Comparison of ENCODE assay signal across 35 cellular contexts in the genomic region with DNA sequence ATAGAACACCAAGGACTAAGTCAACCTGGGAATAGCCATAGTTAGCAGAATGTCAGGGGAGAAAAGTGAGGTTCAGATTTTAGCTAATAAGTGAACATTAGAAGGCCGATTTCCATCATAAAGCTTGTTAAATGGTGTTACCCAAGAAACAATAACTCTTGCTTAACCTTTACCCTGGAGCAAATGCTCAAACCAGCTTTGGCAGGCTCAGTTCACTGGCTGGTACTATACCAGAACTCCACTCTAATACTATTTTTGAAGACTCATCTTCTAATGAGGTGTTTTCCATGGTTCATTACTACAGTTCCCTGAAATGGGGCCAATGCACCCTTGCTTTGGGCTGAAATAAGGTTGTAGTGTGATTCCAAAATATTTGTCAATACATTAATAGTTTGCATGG.
"Had no signal": no experiment of that assay in that cellular context is flagged by ENCODE, and none has a peak within 500 bp of the region (broad histone marks: within the 10 kb centered on the region; RNA-seq: fewer than 3 reads in every experiment).

No MANE protein-coding gene starts in this region.

- H3K9me3 ChIP-seq: adrenal gland, body of pancreas, gastroesophageal sphincter, heart right ventricle had no signal

- H3K27me3 ChIP-seq: adrenal gland, body of pancreas, gastroesophageal sphincter, heart right ventricle had no signal

- ATAC-seq: activated CD4-positive, alpha-beta T cell treated with anti-CD3 and anti-CD28 coated beads for 36 hours; activated CD8-positive, alpha-beta memory T cell treated with anti-CD3 and anti-CD28 coated beads, Interleukin-2, amount 10 ng/mL, durations not matched to agents 7 days and 5 days; activated CD8-positive, alpha-beta T cell treated with anti-CD3 and anti-CD28 coated beads, Interleukin-2, amount 10 ng/mL, durations not matched to agents 7 days and 5 days; activated naive CD8-positive, alpha-beta T cell treated with anti-CD3 and anti-CD28 coated beads, Interleukin-2, amount 50 U/mL, for 24 hours; body of pancreas; effector memory CD8-positive, alpha-beta T cell; gastroesophageal sphincter; heart right ventricle; T-helper 17 cell had no signal

- FAIRE-seq: colon had no signal

- H3K4me3 Mint-ChIP-seq: activated CD4-positive, alpha-beta memory T cell treated with anti-CD3 and anti-CD28 coated beads for 36 hours; activated CD4-positive, alpha-beta T cell treated with anti-CD3 and anti-CD28 coated beads for 36 hours; activated CD4-positive, alpha-beta T cell treated with anti-CD3 and anti-CD28 coated beads, Interleukin-2, amount 10 ng/mL, durations not matched to agents 24 days and 14 days; activated CD8-positive, alpha-beta memory T cell treated with anti-CD3 and anti-CD28 coated beads, Interleukin-2, amount 10 ng/mL, durations not matched to agents 7 days and 5 days; activated CD8-positive, alpha-beta T cell treated with anti-CD3 and anti-CD28 coated beads, Interleukin-2, amount 10 ng/mL, durations not matched to agents 7 days and 5 days; activated naive CD4-positive, alpha-beta T cell treated with anti-CD3 and anti-CD28 coated beads for 36 hours; activated naive CD4-positive, alpha-beta T cell treated with anti-CD3 and anti-CD28 coated beads, Interleukin-2, amount 50 U/mL, for 24 hours; activated naive CD8-positive, alpha-beta T cell treated with anti-CD3 and anti-CD28 coated beads for 36 hours; activated naive CD8-positive, alpha-beta T cell treated with anti-CD3 and anti-CD28 coated beads, Interleukin-2, amount 50 U/mL, for 24 hours; activated T-helper 1 cell treated with anti-CD3 and anti-CD28 coated beads, Interleukin-12 subunit alpha, Interleukin-12 subunit beta, Interleukin-2, Interleukin-4 antibody, amounts not matched to agents 30 ng/mL and 10 ng/mL and 1 ng/mL, durations not matched to agents 14 hours and 24 hours and 36 hours; effector memory CD8-positive, alpha-beta T cell; T-helper 17 cell; T-helper 2 cell treated with Interferon-gamma antibody and Interleukin-4, amounts not matched to agents 5 μg/mL and 100 μg/mL, for 36 hours had no signal

- H3K9me3 Mint-ChIP-seq: activated CD4-positive, alpha-beta memory T cell treated with anti-CD3 and anti-CD28 coated beads for 36 hours; activated CD4-positive, alpha-beta T cell treated with anti-CD3 and anti-CD28 coated beads, Interleukin-2, amount 10 ng/mL, durations not matched to agents 24 days and 14 days; activated naive CD4-positive, alpha-beta T cell treated with anti-CD3 and anti-CD28 coated beads for 36 hours; activated naive CD4-positive, alpha-beta T cell treated with anti-CD3 and anti-CD28 coated beads, Interleukin-2, amount 50 U/mL, for 24 hours; activated naive CD8-positive, alpha-beta T cell treated with anti-CD3 and anti-CD28 coated beads for 36 hours; activated naive CD8-positive, alpha-beta T cell treated with anti-CD3 and anti-CD28 coated beads, Interleukin-2, amount 50 U/mL, for 24 hours; activated T-helper 1 cell treated with anti-CD3 and anti-CD28 coated beads, Interleukin-12 subunit alpha, Interleukin-12 subunit beta, Interleukin-2, Interleukin-4 antibody, amounts not matched to agents 30 ng/mL and 10 ng/mL and 1 ng/mL, durations not matched to agents 14 hours and 24 hours and 36 hours; activated T-helper 2 cell treated with anti-CD3 and anti-CD28 coated beads, Interferon-gamma antibody, Interleukin-2, Interleukin-4, amounts not matched to agents 10 μg/mL and 5 μg/mL and 100 μg/mL, durations not matched to agents 14 hours and 24 hours and 36 hours; effector memory CD8-positive, alpha-beta T cell; T-helper 2 cell treated with Interferon-gamma antibody and Interleukin-4, amounts not matched to agents 5 μg/mL and 100 μg/mL, for 36 hours had no signal

- H3K27ac ChIP-seq: adrenal gland, body of pancreas, epithelial cell of prostate, gastroesophageal sphincter, heart right ventricle had no signal

- H3K27me3 Mint-ChIP-seq: activated CD4-positive, alpha-beta memory T cell treated with anti-CD3 and anti-CD28 coated beads for 36 hours; activated CD4-positive, alpha-beta T cell treated with anti-CD3 and anti-CD28 coated beads for 36 hours; activated naive CD4-positive, alpha-beta T cell treated with anti-CD3 and anti-CD28 coated beads, Interleukin-2, amount 50 U/mL, for 24 hours; activated naive CD8-positive, alpha-beta T cell treated with anti-CD3 and anti-CD28 coated beads for 36 hours; activated naive CD8-positive, alpha-beta T cell treated with anti-CD3 and anti-CD28 coated beads, Interleukin-2, amount 50 U/mL, for 24 hours; effector memory CD8-positive, alpha-beta T cell; T-helper 17 cell had no signal

- H3K36me3 ChIP-seq: adrenal gland, gastroesophageal sphincter, heart right ventricle had no signal

- H3K4me3 ChIP-seq: adrenal gland, body of pancreas, gastroesophageal sphincter, heart right ventricle had no signal

- H3K27ac Mint-ChIP-seq: activated CD4-positive, alpha-beta memory T cell treated with anti-CD3 and anti-CD28 coated beads for 36 hours; activated CD4-positive, alpha-beta T cell treated with anti-CD3 and anti-CD28 coated beads for 36 hours; activated CD4-positive, alpha-beta T cell treated with anti-CD3 and anti-CD28 coated beads, Interleukin-2, amount 10 ng/mL, durations not matched to agents 24 days and 14 days; activated CD8-positive, alpha-beta memory T cell treated with anti-CD3 and anti-CD28 coated beads, Interleukin-2, amount 10 ng/mL, durations not matched to agents 7 days and 5 days; activated CD8-positive, alpha-beta T cell treated with anti-CD3 and anti-CD28 coated beads, Interleukin-2, amount 10 ng/mL, durations not matched to agents 7 days and 5 days; activated naive CD4-positive, alpha-beta T cell treated with anti-CD3 and anti-CD28 coated beads for 36 hours; activated naive CD4-positive, alpha-beta T cell treated with anti-CD3 and anti-CD28 coated beads, Interleukin-2, amount 50 U/mL, for 24 hours; activated naive CD8-positive, alpha-beta T cell treated with anti-CD3 and anti-CD28 coated beads for 36 hours; activated naive CD8-positive, alpha-beta T cell treated with anti-CD3 and anti-CD28 coated beads, Interleukin-2, amount 50 U/mL, for 24 hours; activated T-helper 1 cell treated with anti-CD3 and anti-CD28 coated beads, Interleukin-12 subunit alpha, Interleukin-12 subunit beta, Interleukin-2, Interleukin-4 antibody, amounts not matched to agents 30 ng/mL and 10 ng/mL and 1 ng/mL, durations not matched to agents 14 hours and 24 hours and 36 hours; activated T-helper 2 cell treated with anti-CD3 and anti-CD28 coated beads, Interferon-gamma antibody, Interleukin-2, Interleukin-4, amounts not matched to agents 10 μg/mL and 5 μg/mL and 100 μg/mL, durations not matched to agents 14 hours and 24 hours and 36 hours; T-helper 17 cell; T-helper 2 cell treated with Interferon-gamma antibody and Interleukin-4, amounts not matched to agents 5 μg/mL and 100 μg/mL, for 36 hours had no signal

- DNase-seq: activated CD4-positive, alpha-beta memory T cell treated with anti-CD3 and anti-CD28 coated beads for 36 hours; activated CD4-positive, alpha-beta T cell treated with anti-CD3 and anti-CD28 coated beads for 36 hours; activated CD4-positive, alpha-beta T cell treated with anti-CD3 and anti-CD28 coated beads, Interleukin-2, amount 10 ng/mL, durations not matched to agents 24 days and 14 days; activated CD4-positive, CD25-positive, alpha-beta regulatory T cell; activated CD4-positive, CD25-positive, alpha-beta regulatory T cell treated with anti-CD3 and anti-CD28 coated beads, Interleukin-2, amount 50 U/mL, for 72 hours; activated CD8-positive, alpha-beta memory T cell treated with anti-CD3 and anti-CD28 coated beads, Interleukin-2, amount 10 ng/mL, durations not matched to agents 7 days and 5 days; activated CD8-positive, alpha-beta memory T cell treated with anti-CD3 and anti-CD28 coated beads, Interleukin-2, amount 50 U/mL, for 4 hours; activated CD8-positive, alpha-beta T cell treated with anti-CD3 and anti-CD28 coated beads, Interleukin-2, amount 10 ng/mL, durations not matched to agents 7 days and 5 days; activated effector memory CD4-positive, alpha-beta T cell treated with anti-CD3 and anti-CD28 coated beads, Interleukin-2, amount 50 U/mL, for 16 hours; activated naive CD4-positive, alpha-beta T cell treated with anti-CD3 and anti-CD28 coated beads for 36 hours; activated naive CD8-positive, alpha-beta T cell treated with anti-CD3 and anti-CD28 coated beads for 36 hours; activated naive CD8-positive, alpha-beta T cell treated with anti-CD3 and anti-CD28 coated beads, Interleukin-2, amount 50 U/mL, for 24 hours; activated T-cell treated with anti-CD3 and anti-CD28 coated beads, Interleukin-2, amount 50 U/mL, for 1 hour; activated T-cell treated with anti-CD3 and anti-CD28 coated beads, Interleukin-2, amount 50 U/mL, for 48 hours; adrenal gland; amygdala; aorta; body of pancreas; caudate nucleus; cortex of kidney; dermis blood vessel endothelial cell; effector CD4-positive, alpha-beta T cell; effector memory CD8-positive, alpha-beta T cell; foreskin melanocyte; heart right ventricle; T-helper 1 cell; T-helper 17 cell; T1000 had no signal

- H3K36me3 Mint-ChIP-seq: activated CD4-positive, alpha-beta memory T cell treated with anti-CD3 and anti-CD28 coated beads for 36 hours; activated CD8-positive, alpha-beta memory T cell treated with anti-CD3 and anti-CD28 coated beads, Interleukin-2, amount 10 ng/mL, durations not matched to agents 7 days and 5 days; activated naive CD4-positive, alpha-beta T cell treated with anti-CD3 and anti-CD28 coated beads, Interleukin-2, amount 50 U/mL, for 24 hours had no signal

- H3K4me1 ChIP-seq: gastroesophageal sphincter had no signal

- H3K4me1 Mint-ChIP-seq: activated CD4-positive, alpha-beta T cell treated with anti-CD3 and anti-CD28 coated beads for 36 hours; activated CD4-positive, alpha-beta T cell treated with anti-CD3 and anti-CD28 coated beads, Interleukin-2, amount 10 ng/mL, durations not matched to agents 24 days and 14 days; activated CD8-positive, alpha-beta memory T cell treated with anti-CD3 and anti-CD28 coated beads, Interleukin-2, amount 10 ng/mL, durations not matched to agents 7 days and 5 days; activated naive CD4-positive, alpha-beta T cell treated with anti-CD3 and anti-CD28 coated beads, Interleukin-2, amount 50 U/mL, for 24 hours; activated naive CD8-positive, alpha-beta T cell treated with anti-CD3 and anti-CD28 coated beads, Interleukin-2, amount 50 U/mL, for 24 hours; T-helper 17 cell had no signal
